Comparison of ENCODE assay signal across 9 cellular contexts in the genomic region with DNA sequence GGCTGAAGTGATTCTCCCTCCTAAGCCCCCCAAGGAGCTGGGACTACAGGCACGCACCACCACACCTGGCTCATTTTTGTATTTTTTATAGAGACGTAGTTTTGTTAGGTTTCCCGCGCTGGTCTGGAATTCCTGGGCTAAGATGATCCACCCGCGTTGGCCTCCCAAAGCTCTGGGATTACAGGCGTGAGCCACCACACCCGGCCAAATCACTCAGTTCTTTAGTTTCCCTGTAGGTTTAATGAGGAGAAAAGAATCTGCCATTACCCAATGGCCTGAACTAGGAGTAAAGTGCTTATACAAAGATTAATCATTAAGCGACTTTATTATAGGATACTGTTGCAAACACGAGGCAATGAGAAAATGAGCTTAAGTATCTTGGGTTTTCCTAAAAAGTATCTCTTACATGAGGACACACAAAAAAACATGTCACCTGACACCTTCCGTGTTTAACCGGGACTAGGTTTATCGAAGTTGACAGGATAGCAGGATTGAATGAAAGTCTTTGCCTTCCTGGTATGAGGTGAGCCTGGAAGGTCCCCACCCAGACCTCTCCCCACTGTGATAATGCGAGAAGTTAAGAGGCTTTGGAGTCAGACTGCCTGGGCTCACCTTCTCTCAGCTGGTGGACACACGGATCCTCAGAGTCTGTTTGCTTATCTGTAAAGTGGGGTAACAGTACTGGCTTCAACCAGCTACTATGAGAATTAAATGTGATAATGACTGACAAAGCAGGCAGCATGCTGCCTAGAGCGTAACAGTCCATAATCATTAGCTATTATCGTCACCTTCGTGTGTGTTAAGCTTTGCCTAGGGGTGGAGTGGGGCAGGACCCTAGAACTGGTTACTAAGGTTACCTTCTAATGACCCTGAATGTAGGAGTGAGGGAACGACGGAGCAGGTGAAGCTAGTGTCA.
A peak's percentile ranks its signal among the peaks of the same experiment; 100 is the strongest.
DNase-seq lines count a peak whose midpoint lies in the region; ATAC-seq, FAIRE-seq and TF ChIP-seq lines count a peak whose summit lies in the region.
"Had no signal": no experiment of that assay in that cellular context is flagged by ENCODE, and none has a peak within 500 bp of the region (broad histone marks: within the 10 kb centered on the region; RNA-seq: fewer than 3 reads in every experiment).

No MANE protein-coding gene starts in this region.

- H3K4ac ChIP-seq in H1 (replicated peaks; ENCODE audit: insufficient read length, low read depth, low read length), result no peak overlapping the region

- H2AK5ac ChIP-seq in H1 (ENCODE audit: low read depth, low read length), result no peak overlapping the region; the same call in 1 of the 2 replicates

- peak in 1 of 3 donors; percentile 19 for DNase-seq in CD4-positive, CD25-positive, alpha-beta regulatory T cell
- DNase-seq in NB4 (ENCODE audit: low read depth), result peak; percentile 21
- DNase-seq in H1 (ENCODE audit: low read depth in 1 of 2, low spot score in 2 of 2), result no peak
- DNase-seq in stimulated activated CD4-positive, alpha-beta T cell treated with anti-CD3 and anti-CD28 coated beads, Interleukin-15, amount 100 ng/mL, for 24 hours, result no peak
- DNase-seq in activated CD4-positive, alpha-beta T cell treated with anti-CD3 and anti-CD28 coated beads, Interleukin-2, amount 50 U/mL, for 4 hours, result no peak
- DNase-seq: NCI-H2081 had no signal

- peak overlapping the region; percentile 94 to 98 (median 96) for H3K4me3 Mint-ChIP-seq in CD4-positive, CD25-positive, alpha-beta regulatory T cell

- H2AFZ ChIP-seq in H1 (ENCODE audit: low read length) (no peak overlapping the region), neural cell (ENCODE audit: low read depth, low read length) (no peak overlapping the region)

- no peak for ATAC-seq in CD4-positive, CD25-positive, alpha-beta regulatory T cell (ENCODE audit: low read depth in 2 of 2)
- no peak for ATAC-seq in HG03439 (IDR thresholded peaks at IDR 0.05; ENCODE audit: unreplicated experiment)
- ATAC-seq in HG03280 (IDR thresholded peaks at IDR 0.05; ENCODE audit: unreplicated experiment), result no peak

- peaks cover 0 to 2% (median 0%) of the 10 kb centered on the region in 7 donors for H3K9me3 Mint-ChIP-seq in CD4-positive, CD25-positive, alpha-beta regulatory T cell

- H4K5ac ChIP-seq in H1 (ENCODE audit: insufficient read length, low read depth, low read length), result no peak overlapping the region

- no peak overlapping the region for H3K23ac ChIP-seq in H1 (ENCODE audit: insufficient read length)

- H3K4me2 ChIP-seq in H1 (ENCODE audit: insufficient read depth in 1 of 2, low read depth in 2 of 2, low read length in 2 of 2) (peak overlapping the region; percentile 93 to 97), neural cell (ENCODE audit: low read length) (peak overlapping the region; percentile 82)

- TF ChIP-seq POLR2A in NB4 (IDR thresholded peaks at IDR 0.05; ENCODE audit: extremely low read depth, insufficient read length) (no peak), H1 (IDR thresholded peaks at IDR 0.05; ENCODE audit: control extremely low read depth in 1 of 2, low read depth in 2 of 2, low read length in 2 of 2) (no peak)

- no peak overlapping the region for H3K14ac ChIP-seq in H1 (ENCODE audit: insufficient read length)

- no peaks in the 10 kb centered on the region for H3K36me3 ChIP-seq in CD4-positive, CD25-positive, alpha-beta regulatory T cell (ENCODE audit: control insufficient read depth, insufficient read depth, low read length)
- H3K36me3 ChIP-seq in H1 (ENCODE audit: control insufficient read depth in 2 of 4, insufficient read depth in 4 of 4, low read length in 3 of 4) (no peaks in the 10 kb centered on the region), neural cell (ENCODE audit: insufficient read depth, low read length) (no peaks in the 10 kb centered on the region)

- H2BK12ac ChIP-seq in H1 (ENCODE audit: low read depth, low read length), result no peak overlapping the region; the same call in 1 of the 2 replicates

- H3F3A ChIP-seq in neural cell (ENCODE audit: insufficient read depth, low read length, poor library complexity, severe bottlenecking), result peaks cover 3% of the 10 kb centered on the region

- H3K9me3 ChIP-seq in CD4-positive, CD25-positive, alpha-beta regulatory T cell (ENCODE audit: control insufficient read depth in 2 of 2, low read length in 2 of 2), result no peaks in the 10 kb centered on the region
- H3K9me3 ChIP-seq in H1 (ENCODE audit: insufficient read depth in 2 of 2, low read depth in 1 of 2, low read length in 1 of 2) (no peaks in the 10 kb centered on the region), neural cell (ENCODE audit: low read length) (no peaks in the 10 kb centered on the region)

- peaks cover 16 to 67% (median 34%) of the 10 kb centered on the region in 4 donors for H3K4me1 Mint-ChIP-seq in CD4-positive, CD25-positive, alpha-beta regulatory T cell

- 89% methylated on average over 19 of the region's 20 CpGs; no CpG with 5 or more reads in 1 of the 2 experiments for WGBS in H1 (ENCODE audit: extremely low coverage in 1 of 2, insufficient coverage in 1 of 2, insufficient read length in 1 of 2, insufficient replicate concordance in 2 of 2, low coverage in 1 of 2, low lambda C conversion rate in 2 of 2, missing lambda C conversion rate in 1 of 2), 2 experiments

- FAIRE-seq in H1 (lab: Jason Lieb, UNC), result no peak

- H3K4me3 ChIP-seq in CD4-positive, CD25-positive, alpha-beta regulatory T cell (ENCODE audit: low read depth, low read length), result peak overlapping the region; percentile 70
- H3K4me3 ChIP-seq in NB4 (ENCODE audit: low read depth, low read length) (no peak overlapping the region), H1 (ENCODE audit: extremely low read depth in 1 of 4, insufficient read depth in 2 of 4, low read depth in 3 of 4, low read length in 4 of 4) (peak overlapping the region; percentile 59 to 83 (median 78); a peak in 5 of 8 replicates), neural cell (ENCODE audit: low read length) (peak overlapping the region; percentile 90)

- TF ChIP-seq EP300 in H1 (IDR thresholded peaks at IDR 0.05; ENCODE audit: borderline replicate concordance in 1 of 2, low read depth in 2 of 2, low read length in 2 of 2) (no peak), neural cell (conservative IDR thresholded peaks at IDR 0.05; ENCODE audit: poor library complexity, severe bottlenecking) (no peak)

- no peak overlapping the region for H4K8ac ChIP-seq in H1 (ENCODE audit: extremely low read depth, insufficient read depth, low read length)

- no peak overlapping the region for H4K91ac ChIP-seq in H1 (replicated peaks; ENCODE audit: insufficient read length, low read length)

- H3K18ac ChIP-seq in H1 (ENCODE audit: extremely low read depth, low read length), result no peak overlapping the region

- TF ChIP-seq CTCF in NB4 (IDR thresholded peaks at IDR 0.05; ENCODE audit: low read depth, low read length) (no peak), H1 (IDR thresholded peaks at IDR 0.05; ENCODE audit: control extremely low read depth in 1 of 3, insufficient read depth in 1 of 3, low read depth in 1 of 3, low read length in 3 of 3) (no peak), neural cell (IDR thresholded peaks at IDR 0.05; ENCODE audit: poor library complexity, severe bottlenecking) (no peak)

- H3K36me3 Mint-ChIP-seq in CD4-positive, CD25-positive, alpha-beta regulatory T cell, result no peaks in the 10 kb centered on the region

- H3K56ac ChIP-seq in H1 (replicated peaks; ENCODE audit: insufficient read length, low read depth, low read length), result no peak overlapping the region

- H3K9ac ChIP-seq in H1 (replicated peaks in 1 of 4; ENCODE audit: extremely low read depth in 1 of 4, low read depth in 3 of 4, low read length in 3 of 4) (peak overlapping the region in 2 of 4 experiments; percentile 94 to 95; a peak in 1 of 7 replicates), neural cell (ENCODE audit: low read length) (peak overlapping the region; percentile 97)

- POLR2A ChIA-PET in H1 (lab: Charles Lee; ENCODE audit: partially characterized antibody), result interaction anchor here (0.7 to 1.8 kb wide), 4 partner anchors 17 to 186 kb away, joined by 3 to 7 read pairs (median 4); no protein-coding TSS in a partner anchor

- peaks cover 14% of the 10 kb centered on the region for H3K23me2 ChIP-seq in H1 (ENCODE audit: low read depth, low read length)

- H3K27ac Mint-ChIP-seq in CD4-positive, CD25-positive, alpha-beta regulatory T cell, result peak overlapping the region; percentile 74 to 100 (median 99)

- no peaks in the 10 kb centered on the region for H3K9me2 ChIP-seq in neural cell (ENCODE audit: insufficient read depth, low read length)

- H4K20me1 ChIP-seq in H1 (replicated peaks in 1 of 2; ENCODE audit: control insufficient read depth in 1 of 2, insufficient read depth in 2 of 2, low read length in 2 of 2), result no peaks in the 10 kb centered on the region
- no peaks in the 10 kb centered on the region for H4K20me1 ChIP-seq in neural cell (ENCODE audit: insufficient read depth)

- CTCF ChIA-PET in H1 (lab: Charles Lee; ENCODE audit: partially characterized antibody), result interaction anchor here (1.0 to 2.0 kb wide), 7 partner anchors 10 to 249 kb away, joined by 3 to 9 read pairs (median 3); no protein-coding TSS in a partner anchor

- H3K4me1 ChIP-seq in CD4-positive, CD25-positive, alpha-beta regulatory T cell (ENCODE audit: control insufficient read depth, insufficient read depth, low read length, poor library complexity, severe bottlenecking), result peaks cover 34% of the 10 kb centered on the region
- H3K4me1 ChIP-seq in H1 (replicated peaks in 1 of 4; ENCODE audit: control insufficient read depth in 3 of 4, insufficient read depth in 4 of 4, low read length in 3 of 4), result peaks cover 0 to 8% (median 1%) of the 10 kb centered on the region in 4 experiments; a peak in 4 of 7 replicates

- no peak overlapping the region for H2BK15ac ChIP-seq in H1 (ENCODE audit: low read length)

- peaks cover 26% of the 10 kb centered on the region for H3K27me3 Mint-ChIP-seq in CD4-positive, CD25-positive, alpha-beta regulatory T cell

- H3K27me3 ChIP-seq in CD4-positive, CD25-positive, alpha-beta regulatory T cell (ENCODE audit: control insufficient read depth, insufficient read depth, low read length), result no peaks in the 10 kb centered on the region
- H3K27me3 ChIP-seq in H1 (replicated peaks in 1 of 4; ENCODE audit: control insufficient read depth in 3 of 4, extremely low read depth in 1 of 4, insufficient read depth in 3 of 4, low read length in 3 of 4) (peaks cover 0 to 20% (median 10%) of the 10 kb centered on the region in 4 experiments; a peak in 6 of 7 replicates), neural cell (ENCODE audit: insufficient read depth, low read depth, low read length) (no peaks in the 10 kb centered on the region)

- no peak overlapping the region for H2BK5ac ChIP-seq in H1 (ENCODE audit: low read depth, low read length)

- no peaks in the 10 kb centered on the region for H3K79me1 ChIP-seq in H1 (ENCODE audit: low read depth, low read length)

- peak overlapping the region; percentile 100 for H3K27ac ChIP-seq in CD4-positive, CD25-positive, alpha-beta regulatory T cell (ENCODE audit: insufficient read depth, low read length, poor library complexity, severe bottlenecking)
- no peak overlapping the region for H3K27ac ChIP-seq in H1 (ENCODE audit: low read depth, low read length)
- peak overlapping the region; percentile 96 for H3K27ac ChIP-seq in neural cell (ENCODE audit: low read length)

- TF ChIP-seq RAD21 in H1 (IDR thresholded peaks at IDR 0.05 in 1 of 2, conservative IDR thresholded peaks at IDR 0.05 in 1 of 2; ENCODE audit: low read depth in 2 of 2, low read length in 2 of 2), result no peak
- TF ChIP-seq RAD21 in neural cell (conservative IDR thresholded peaks at IDR 0.05), result no peak

- no peak overlapping the region for H2BK20ac ChIP-seq in H1 (ENCODE audit: low read length)

- H3K79me2 ChIP-seq in H1 (ENCODE audit: control insufficient read depth in 1 of 2, insufficient read depth in 2 of 2, low read length in 2 of 2) (no peaks in the 10 kb centered on the region), neural cell (replicated peaks; ENCODE audit: insufficient read depth, low read length) (no peaks in the 10 kb centered on the region)

- H2BK120ac ChIP-seq in H1 (replicated peaks; ENCODE audit: low read depth, low read length), result no peak overlapping the region
